ENCODE assay signal across 24 cellular contexts in the genomic region with DNA sequence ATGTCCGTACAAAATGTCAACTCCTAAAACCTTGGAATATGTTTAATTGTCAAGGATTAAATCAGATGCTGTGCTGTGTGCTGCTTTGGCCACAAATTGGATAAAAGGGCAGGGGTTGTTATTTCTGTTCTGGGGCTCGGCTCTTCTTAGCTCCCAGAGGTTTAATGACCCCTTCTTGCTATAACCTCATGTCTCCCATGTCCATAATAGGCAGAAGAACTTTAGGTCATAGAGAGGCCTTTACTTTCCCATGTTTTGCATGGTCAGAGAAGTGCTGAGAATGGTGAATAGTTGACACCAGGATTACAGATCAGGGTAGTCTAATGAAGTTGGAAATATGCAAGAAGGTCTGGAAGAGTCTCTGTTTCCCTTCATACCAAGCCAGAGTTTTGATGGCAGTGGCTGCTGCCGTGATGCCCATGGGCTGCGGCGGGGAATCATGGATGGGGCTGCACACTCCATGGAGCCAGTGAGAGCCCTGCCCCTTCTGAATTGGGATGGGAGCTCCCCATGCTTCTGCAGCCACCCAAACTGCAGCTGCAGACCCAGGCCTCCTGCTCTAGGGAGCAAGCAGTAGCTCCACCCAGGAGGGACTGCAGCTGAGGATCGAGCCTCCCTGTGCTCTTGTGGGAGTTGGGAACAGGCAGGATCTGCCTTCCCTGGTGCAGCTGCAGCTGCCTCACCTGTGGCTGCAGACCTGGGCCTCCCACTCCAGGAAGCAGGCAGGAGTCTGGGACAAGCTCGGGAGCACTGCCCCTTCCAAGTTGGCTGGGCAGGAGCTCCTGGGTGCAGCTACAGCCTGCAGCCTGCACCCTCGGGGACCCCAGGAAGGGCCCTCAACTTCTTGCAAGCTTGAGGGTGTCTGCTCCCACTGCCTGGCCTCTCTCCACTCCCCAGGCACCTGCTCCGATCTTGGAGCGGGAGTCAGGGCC. TPM values are rescaled to one million over a fixed set of nuclear protein-coding genes. Genes with fewer than 3 reads are reported as not detected.
"Had no signal": no experiment of that assay in that cellular context is flagged by ENCODE, and none has a peak within 500 bp of the region (broad histone marks: within the 10 kb centered on the region; RNA-seq: fewer than 3 reads in every experiment).

No MANE protein-coding gene starts in this region.

- H3K9ac ChIP-seq: neural progenitor cell had no signal

- H3K36me3 ChIP-seq: ascending aorta, brain microvascular endothelial cell, neural progenitor cell, prostate gland had no signal

- H3K4me3 ChIP-seq: ascending aorta, neural progenitor cell, prostate gland had no signal

- DNase-seq: activated CD4-positive, alpha-beta T cell treated with anti-CD3 and anti-CD28 coated beads for 1 hour; activated CD4-positive, alpha-beta T cell treated with anti-CD3 and anti-CD28 coated beads, Interleukin-2, amount 50 U/mL, for 1 hour; activated gamma-delta T cell treated with Interleukin-2 at 50 U/mL for 16 hours; activated T-cell treated with anti-CD3 and anti-CD28 coated beads, Interleukin-2, amount 50 U/mL, for 1 hour; brain microvascular endothelial cell; central memory CD4-positive, alpha-beta T cell; dermis blood vessel endothelial cell; effector CD8-positive, alpha-beta T cell; foreskin keratinocyte; hippocampal formation; naive thymus-derived CD8-positive, alpha-beta T cell; small intestine; stimulated activated CD4-positive, alpha-beta T cell treated with anti-CD3 and anti-CD28 coated beads, Interleukin-15, amount 100 ng/mL, for 24 hours; stimulated activated CD8-positive, alpha-beta memory T cell treated with anti-CD3 and anti-CD28 coated beads, Interleukin-4, amount 100 ng/mL, for 48 hours; stimulated activated naive CD4-positive, alpha-beta T cell treated with Interleukin-2 at 50 U/mL for 16 hours; T-helper 9 cell; trophoblast cell had no signal

- H2AFZ ChIP-seq: neural progenitor cell had no signal

- H3K9me3 ChIP-seq: ascending aorta, prostate gland had no signal

- H3K4me2 ChIP-seq: neural progenitor cell had no signal

- H3K4me1 ChIP-seq: ascending aorta, foreskin keratinocyte, neural progenitor cell, prostate gland had no signal

- H3K27ac ChIP-seq: ascending aorta, brain microvascular endothelial cell, foreskin keratinocyte, neural progenitor cell, prostate gland had no signal

- H3K27me3 ChIP-seq: ascending aorta, brain microvascular endothelial cell, neural progenitor cell had no signal

- ATAC-seq: activated naive CD4-positive, alpha-beta T cell treated with anti-CD3 and anti-CD28 coated beads, Interleukin-2, amount 50 U/mL, for 72 hours; foreskin keratinocyte; naive thymus-derived CD8-positive, alpha-beta T cell had no signal

RNA-seq across cellular contexts. Expression of gene STEAP4, which starts 23.1 kb away (rescaled TPM):
- total RNA-seq: activated naive CD4-positive, alpha-beta T cell treated with anti-CD3 and anti-CD28 coated beads, Interleukin-2, amount 50 U/mL, for 72 hours; dermis blood vessel endothelial cell; lung microvascular endothelial cell; naive thymus-derived CD8-positive, alpha-beta T cell; SK-MEL-5; T-helper 1 cell treated with Interleukin-12 subunit alpha and Interleukin-12 subunit beta and Interleukin-4 antibody, amounts not matched to agents 30 ng/mL and 1 ng/mL, for 36 hours had no signal
- polyA plus RNA-seq: naive thymus-derived CD8-positive, alpha-beta T cell had no signal
